Comparison of ENCODE assay signal across 1 cellular context in the genomic region with DNA sequence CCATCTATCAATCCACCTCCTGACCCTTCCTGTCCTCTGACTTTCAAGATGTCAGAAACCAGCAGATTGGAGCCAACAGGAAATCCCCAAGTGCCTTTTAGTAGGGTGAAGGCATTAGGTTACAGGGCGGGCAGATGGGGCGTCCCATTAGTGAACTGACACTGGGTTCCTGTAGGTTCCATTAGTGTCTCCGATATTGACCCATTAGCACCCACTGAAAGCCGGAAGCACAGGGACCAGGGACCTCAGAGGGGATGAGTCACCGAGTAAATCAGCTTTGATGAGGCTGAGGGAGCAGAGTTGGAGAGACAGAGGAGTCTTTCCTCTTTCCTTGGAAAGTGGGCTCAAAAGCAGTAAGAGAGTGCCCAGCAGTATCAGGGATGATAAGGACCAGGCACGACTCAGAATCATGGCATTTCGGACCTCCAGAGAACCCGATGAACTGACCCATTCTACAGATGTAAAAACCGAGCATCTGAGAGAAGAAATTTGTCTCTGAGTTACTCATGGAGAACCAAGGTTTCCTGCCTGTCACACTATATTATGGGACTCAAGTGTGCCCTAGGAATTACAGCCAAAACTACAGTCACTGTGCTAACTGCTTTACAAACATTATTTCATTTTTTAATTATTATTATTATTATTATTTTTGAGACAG.
A peak's percentile ranks its signal among the peaks of the same experiment; 100 is the strongest.
TF ChIP-seq lines count a peak whose summit lies in the region.

No MANE protein-coding gene starts in this region.

TF ChIP-seq in K562, 482 proteins besides CTCF, POLR2A, EP300 and RAD21 (continued from another document and continues in another):
- TF ChIP-seq, protein P1, sequence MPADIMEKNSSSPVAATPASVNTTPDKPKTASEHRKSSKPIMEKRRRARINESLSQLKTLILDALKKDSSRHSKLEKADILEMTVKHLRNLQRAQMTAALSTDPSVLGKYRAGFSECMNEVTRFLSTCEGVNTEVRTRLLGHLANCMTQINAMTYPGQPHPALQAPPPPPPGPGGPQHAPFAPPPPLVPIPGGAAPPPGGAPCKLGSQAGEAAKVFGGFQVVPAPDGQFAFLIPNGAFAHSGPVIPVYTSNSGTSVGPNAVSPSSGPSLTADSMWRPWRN (IDR thresholded peaks at IDR 0.05; ENCODE audit: low read depth): no peak
- TF ChIP-seq ZNF717 (CRISPR knock-in tag; IDR thresholded peaks at IDR 0.05): no peak
- peak; percentile 76 for TF ChIP-seq FOSL1 (tag; conservative IDR thresholded peaks at IDR 0.05)
- no peak for TF ChIP-seq DDX20 (tag; IDR thresholded peaks at IDR 0.05; ENCODE audit: low read depth)
- TF ChIP-seq, protein P2, sequence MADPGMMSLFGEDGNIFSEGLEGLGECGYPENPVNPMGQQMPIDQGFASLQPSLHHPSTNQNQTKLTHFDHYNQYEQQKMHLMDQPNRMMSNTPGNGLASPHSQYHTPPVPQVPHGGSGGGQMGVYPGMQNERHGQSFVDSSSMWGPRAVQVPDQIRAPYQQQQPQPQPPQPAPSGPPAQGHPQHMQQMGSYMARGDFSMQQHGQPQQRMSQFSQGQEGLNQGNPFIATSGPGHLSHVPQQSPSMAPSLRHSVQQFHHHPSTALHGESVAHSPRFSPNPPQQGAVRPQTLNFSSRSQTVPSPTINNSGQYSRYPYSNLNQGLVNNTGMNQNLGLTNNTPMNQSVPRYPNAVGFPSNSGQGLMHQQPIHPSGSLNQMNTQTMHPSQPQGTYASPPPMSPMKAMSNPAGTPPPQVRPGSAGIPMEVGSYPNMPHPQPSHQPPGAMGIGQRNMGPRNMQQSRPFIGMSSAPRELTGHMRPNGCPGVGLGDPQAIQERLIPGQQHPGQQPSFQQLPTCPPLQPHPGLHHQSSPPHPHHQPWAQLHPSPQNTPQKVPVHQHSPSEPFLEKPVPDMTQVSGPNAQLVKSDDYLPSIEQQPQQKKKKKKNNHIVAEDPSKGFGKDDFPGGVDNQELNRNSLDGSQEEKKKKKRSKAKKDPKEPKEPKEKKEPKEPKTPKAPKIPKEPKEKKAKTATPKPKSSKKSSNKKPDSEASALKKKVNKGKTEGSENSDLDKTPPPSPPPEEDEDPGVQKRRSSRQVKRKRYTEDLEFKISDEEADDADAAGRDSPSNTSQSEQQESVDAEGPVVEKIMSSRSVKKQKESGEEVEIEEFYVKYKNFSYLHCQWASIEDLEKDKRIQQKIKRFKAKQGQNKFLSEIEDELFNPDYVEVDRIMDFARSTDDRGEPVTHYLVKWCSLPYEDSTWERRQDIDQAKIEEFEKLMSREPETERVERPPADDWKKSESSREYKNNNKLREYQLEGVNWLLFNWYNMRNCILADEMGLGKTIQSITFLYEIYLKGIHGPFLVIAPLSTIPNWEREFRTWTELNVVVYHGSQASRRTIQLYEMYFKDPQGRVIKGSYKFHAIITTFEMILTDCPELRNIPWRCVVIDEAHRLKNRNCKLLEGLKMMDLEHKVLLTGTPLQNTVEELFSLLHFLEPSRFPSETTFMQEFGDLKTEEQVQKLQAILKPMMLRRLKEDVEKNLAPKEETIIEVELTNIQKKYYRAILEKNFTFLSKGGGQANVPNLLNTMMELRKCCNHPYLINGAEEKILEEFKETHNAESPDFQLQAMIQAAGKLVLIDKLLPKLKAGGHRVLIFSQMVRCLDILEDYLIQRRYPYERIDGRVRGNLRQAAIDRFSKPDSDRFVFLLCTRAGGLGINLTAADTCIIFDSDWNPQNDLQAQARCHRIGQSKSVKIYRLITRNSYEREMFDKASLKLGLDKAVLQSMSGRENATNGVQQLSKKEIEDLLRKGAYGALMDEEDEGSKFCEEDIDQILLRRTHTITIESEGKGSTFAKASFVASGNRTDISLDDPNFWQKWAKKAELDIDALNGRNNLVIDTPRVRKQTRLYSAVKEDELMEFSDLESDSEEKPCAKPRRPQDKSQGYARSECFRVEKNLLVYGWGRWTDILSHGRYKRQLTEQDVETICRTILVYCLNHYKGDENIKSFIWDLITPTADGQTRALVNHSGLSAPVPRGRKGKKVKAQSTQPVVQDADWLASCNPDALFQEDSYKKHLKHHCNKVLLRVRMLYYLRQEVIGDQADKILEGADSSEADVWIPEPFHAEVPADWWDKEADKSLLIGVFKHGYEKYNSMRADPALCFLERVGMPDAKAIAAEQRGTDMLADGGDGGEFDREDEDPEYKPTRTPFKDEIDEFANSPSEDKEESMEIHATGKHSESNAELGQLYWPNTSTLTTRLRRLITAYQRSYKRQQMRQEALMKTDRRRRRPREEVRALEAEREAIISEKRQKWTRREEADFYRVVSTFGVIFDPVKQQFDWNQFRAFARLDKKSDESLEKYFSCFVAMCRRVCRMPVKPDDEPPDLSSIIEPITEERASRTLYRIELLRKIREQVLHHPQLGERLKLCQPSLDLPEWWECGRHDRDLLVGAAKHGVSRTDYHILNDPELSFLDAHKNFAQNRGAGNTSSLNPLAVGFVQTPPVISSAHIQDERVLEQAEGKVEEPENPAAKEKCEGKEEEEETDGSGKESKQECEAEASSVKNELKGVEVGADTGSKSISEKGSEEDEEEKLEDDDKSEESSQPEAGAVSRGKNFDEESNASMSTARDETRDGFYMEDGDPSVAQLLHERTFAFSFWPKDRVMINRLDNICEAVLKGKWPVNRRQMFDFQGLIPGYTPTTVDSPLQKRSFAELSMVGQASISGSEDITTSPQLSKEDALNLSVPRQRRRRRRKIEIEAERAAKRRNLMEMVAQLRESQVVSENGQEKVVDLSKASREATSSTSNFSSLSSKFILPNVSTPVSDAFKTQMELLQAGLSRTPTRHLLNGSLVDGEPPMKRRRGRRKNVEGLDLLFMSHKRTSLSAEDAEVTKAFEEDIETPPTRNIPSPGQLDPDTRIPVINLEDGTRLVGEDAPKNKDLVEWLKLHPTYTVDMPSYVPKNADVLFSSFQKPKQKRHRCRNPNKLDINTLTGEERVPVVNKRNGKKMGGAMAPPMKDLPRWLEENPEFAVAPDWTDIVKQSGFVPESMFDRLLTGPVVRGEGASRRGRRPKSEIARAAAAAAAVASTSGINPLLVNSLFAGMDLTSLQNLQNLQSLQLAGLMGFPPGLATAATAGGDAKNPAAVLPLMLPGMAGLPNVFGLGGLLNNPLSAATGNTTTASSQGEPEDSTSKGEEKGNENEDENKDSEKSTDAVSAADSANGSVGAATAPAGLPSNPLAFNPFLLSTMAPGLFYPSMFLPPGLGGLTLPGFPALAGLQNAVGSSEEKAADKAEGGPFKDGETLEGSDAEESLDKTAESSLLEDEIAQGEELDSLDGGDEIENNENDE (IDR thresholded peaks at IDR 0.05; ENCODE audit: low read depth, low read length): no peak
- TF ChIP-seq SIN3A (IDR thresholded peaks at IDR 0.05; ENCODE audit: borderline replicate concordance in 2 of 2, control insufficient read depth in 1 of 2, low read depth in 2 of 2, low read length in 2 of 2): no peak
- TF ChIP-seq NFE2 (IDR thresholded peaks at IDR 0.05; ENCODE audit: low read depth): no peak
- peak in 1 of 2 experiments; percentile 28; a peak in 1 of 4 replicates for TF ChIP-seq KDM1A (IDR thresholded peaks at IDR 0.05)
- no peak for TF ChIP-seq ZNF384 (IDR thresholded peaks at IDR 0.05; ENCODE audit: low read depth, low read length)
- no peak for TF ChIP-seq SMAD3 (CRISPR knock-in tag; conservative IDR thresholded peaks at IDR 0.05)
- TF ChIP-seq ZFP30 (CRISPR knock-in tag; IDR thresholded peaks at IDR 0.05; ENCODE audit: borderline replicate concordance): no peak
- TF ChIP-seq, protein P3, sequence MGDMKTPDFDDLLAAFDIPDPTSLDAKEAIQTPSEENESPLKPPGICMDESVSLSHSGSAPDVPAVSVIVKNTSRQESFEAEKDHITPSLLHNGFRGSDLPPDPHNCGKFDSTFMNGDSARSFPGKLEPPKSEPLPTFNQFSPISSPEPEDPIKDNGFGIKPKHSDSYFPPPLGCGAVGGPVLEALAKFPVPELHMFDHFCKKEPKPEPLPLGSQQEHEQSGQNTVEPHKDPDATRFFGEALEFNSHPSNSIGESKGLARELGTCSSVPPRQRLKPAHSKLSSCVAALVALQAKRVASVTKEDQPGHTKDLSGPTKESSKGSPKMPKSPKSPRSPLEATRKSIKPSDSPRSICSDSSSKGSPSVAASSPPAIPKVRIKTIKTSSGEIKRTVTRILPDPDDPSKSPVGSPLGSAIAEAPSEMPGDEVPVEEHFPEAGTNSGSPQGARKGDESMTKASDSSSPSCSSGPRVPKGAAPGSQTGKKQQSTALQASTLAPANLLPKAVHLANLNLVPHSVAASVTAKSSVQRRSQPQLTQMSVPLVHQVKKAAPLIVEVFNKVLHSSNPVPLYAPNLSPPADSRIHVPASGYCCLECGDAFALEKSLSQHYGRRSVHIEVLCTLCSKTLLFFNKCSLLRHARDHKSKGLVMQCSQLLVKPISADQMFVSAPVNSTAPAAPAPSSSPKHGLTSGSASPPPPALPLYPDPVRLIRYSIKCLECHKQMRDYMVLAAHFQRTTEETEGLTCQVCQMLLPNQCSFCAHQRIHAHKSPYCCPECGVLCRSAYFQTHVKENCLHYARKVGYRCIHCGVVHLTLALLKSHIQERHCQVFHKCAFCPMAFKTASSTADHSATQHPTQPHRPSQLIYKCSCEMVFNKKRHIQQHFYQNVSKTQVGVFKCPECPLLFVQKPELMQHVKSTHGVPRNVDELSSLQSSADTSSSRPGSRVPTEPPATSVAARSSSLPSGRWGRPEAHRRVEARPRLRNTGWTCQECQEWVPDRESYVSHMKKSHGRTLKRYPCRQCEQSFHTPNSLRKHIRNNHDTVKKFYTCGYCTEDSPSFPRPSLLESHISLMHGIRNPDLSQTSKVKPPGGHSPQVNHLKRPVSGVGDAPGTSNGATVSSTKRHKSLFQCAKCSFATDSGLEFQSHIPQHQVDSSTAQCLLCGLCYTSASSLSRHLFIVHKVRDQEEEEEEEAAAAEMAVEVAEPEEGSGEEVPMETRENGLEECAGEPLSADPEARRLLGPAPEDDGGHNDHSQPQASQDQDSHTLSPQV (IDR thresholded peaks at IDR 0.05): no peak
- peak; percentile 8 for TF ChIP-seq FOS (IDR thresholded peaks at IDR 0.05; ENCODE audit: extremely low read depth, insufficient read length)
- peak; percentile 85 for TF ChIP-seq JUND (IDR thresholded peaks at IDR 0.05; ENCODE audit: borderline replicate concordance, low read depth, low read length)
- TF ChIP-seq JUND (tag; IDR thresholded peaks at IDR 0.05; ENCODE audit: borderline replicate concordance, low read depth, low read length): peak; percentile 60; the same call in 1 of the 3 replicates
- no peak for TF ChIP-seq SLC30A9 (CRISPR knock-in tag; IDR thresholded peaks at IDR 0.05)
- TF ChIP-seq SMARCA4 (IDR thresholded peaks at IDR 0.05): peak; percentile 39; the same call in 1 of the 2 replicates
- TF ChIP-seq RFX1 (IDR thresholded peaks at IDR 0.05): no peak
- TF ChIP-seq DACH1 (IDR thresholded peaks at IDR 0.05; ENCODE audit: partially characterized antibody): peak; percentile 15
- TF ChIP-seq, protein P4, sequence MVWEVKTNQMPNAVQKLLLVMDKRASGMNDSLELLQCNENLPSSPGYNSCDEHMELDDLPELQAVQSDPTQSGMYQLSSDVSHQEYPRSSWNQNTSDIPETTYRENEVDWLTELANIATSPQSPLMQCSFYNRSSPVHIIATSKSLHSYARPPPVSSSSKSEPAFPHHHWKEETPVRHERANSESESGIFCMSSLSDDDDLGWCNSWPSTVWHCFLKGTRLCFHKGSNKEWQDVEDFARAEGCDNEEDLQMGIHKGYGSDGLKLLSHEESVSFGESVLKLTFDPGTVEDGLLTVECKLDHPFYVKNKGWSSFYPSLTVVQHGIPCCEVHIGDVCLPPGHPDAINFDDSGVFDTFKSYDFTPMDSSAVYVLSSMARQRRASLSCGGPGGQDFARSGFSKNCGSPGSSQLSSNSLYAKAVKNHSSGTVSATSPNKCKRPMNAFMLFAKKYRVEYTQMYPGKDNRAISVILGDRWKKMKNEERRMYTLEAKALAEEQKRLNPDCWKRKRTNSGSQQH (CRISPR knock-in tag; IDR thresholded peaks at IDR 0.05): no peak
- no peak for TF ChIP-seq ZNF551 (CRISPR knock-in tag; IDR thresholded peaks at IDR 0.05)
- TF ChIP-seq JUN (IDR thresholded peaks at IDR 0.05; ENCODE audit: borderline replicate concordance, low read depth, low read length): 0 out of 2 replicates have a peak, but pooled peaks have one; percentile 50
- no peak for TF ChIP-seq JUN (CRISPR knock-in tag; IDR thresholded peaks at IDR 0.05; ENCODE audit: borderline replicate concordance)
- TF ChIP-seq, protein P5, sequence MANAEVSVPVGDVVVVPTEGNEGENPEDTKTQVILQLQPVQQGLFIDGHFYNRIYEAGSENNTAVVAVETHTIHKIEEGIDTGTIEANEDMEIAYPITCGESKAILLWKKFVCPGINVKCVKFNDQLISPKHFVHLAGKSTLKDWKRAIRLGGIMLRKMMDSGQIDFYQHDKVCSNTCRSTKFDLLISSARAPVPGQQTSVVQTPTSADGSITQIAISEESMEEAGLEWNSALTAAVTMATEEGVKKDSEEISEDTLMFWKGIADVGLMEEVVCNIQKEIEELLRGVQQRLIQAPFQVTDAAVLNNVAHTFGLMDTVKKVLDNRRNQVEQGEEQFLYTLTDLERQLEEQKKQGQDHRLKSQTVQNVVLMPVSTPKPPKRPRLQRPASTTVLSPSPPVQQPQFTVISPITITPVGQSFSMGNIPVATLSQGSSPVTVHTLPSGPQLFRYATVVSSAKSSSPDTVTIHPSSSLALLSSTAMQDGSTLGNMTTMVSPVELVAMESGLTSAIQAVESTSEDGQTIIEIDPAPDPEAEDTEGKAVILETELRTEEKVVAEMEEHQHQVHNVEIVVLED (CRISPR knock-in tag; IDR thresholded peaks at IDR 0.05): no peak
- no peak for TF ChIP-seq L3MBTL2 (IDR thresholded peaks at IDR 0.05)
- no peak for TF ChIP-seq GATAD2A (IDR thresholded peaks at IDR 0.05)
- TF ChIP-seq, protein P6, sequence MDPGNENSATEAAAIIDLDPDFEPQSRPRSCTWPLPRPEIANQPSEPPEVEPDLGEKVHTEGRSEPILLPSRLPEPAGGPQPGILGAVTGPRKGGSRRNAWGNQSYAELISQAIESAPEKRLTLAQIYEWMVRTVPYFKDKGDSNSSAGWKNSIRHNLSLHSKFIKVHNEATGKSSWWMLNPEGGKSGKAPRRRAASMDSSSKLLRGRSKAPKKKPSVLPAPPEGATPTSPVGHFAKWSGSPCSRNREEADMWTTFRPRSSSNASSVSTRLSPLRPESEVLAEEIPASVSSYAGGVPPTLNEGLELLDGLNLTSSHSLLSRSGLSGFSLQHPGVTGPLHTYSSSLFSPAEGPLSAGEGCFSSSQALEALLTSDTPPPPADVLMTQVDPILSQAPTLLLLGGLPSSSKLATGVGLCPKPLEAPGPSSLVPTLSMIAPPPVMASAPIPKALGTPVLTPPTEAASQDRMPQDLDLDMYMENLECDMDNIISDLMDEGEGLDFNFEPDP (CRISPR knock-in tag; IDR thresholded peaks at IDR 0.05): no peak
- TF ChIP-seq KAT2B (IDR thresholded peaks at IDR 0.05; ENCODE audit: low read depth, low read length): no peak
- no peak for TF ChIP-seq CEBPG (CRISPR knock-in tag; IDR thresholded peaks at IDR 0.05)
- TF ChIP-seq CEBPG (tag; conservative IDR thresholded peaks at IDR 0.05 in 1 of 2, IDR thresholded peaks at IDR 0.05 in 1 of 2): no peak
- TF ChIP-seq MTA1 (IDR thresholded peaks at IDR 0.05; ENCODE audit: borderline replicate concordance): no peak
- TF ChIP-seq, protein P7, sequence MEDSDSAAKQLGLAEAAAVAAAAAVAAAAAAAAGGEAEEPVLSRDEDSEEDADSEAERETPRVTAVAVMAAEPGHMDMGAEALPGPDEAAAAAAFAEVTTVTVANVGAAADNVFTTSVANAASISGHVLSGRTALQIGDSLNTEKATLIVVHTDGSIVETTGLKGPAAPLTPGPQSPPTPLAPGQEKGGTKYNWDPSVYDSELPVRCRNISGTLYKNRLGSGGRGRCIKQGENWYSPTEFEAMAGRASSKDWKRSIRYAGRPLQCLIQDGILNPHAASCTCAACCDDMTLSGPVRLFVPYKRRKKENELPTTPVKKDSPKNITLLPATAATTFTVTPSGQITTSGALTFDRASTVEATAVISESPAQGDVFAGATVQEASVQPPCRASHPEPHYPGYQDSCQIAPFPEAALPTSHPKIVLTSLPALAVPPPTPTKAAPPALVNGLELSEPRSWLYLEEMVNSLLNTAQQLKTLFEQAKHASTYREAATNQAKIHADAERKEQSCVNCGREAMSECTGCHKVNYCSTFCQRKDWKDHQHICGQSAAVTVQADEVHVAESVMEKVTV (CRISPR knock-in tag; IDR thresholded peaks at IDR 0.05): no peak
- TF ChIP-seq ARID2 (IDR thresholded peaks at IDR 0.05): no peak
- no peak for TF ChIP-seq BACH1 (tag; IDR thresholded peaks at IDR 0.05)
- TF ChIP-seq ZNF12 (CRISPR knock-in tag; IDR thresholded peaks at IDR 0.05): no peak
- no peak for TF ChIP-seq DPF2 (IDR thresholded peaks at IDR 0.05)
